ENCODE assay signal across 25 cellular contexts in the genomic region with DNA sequence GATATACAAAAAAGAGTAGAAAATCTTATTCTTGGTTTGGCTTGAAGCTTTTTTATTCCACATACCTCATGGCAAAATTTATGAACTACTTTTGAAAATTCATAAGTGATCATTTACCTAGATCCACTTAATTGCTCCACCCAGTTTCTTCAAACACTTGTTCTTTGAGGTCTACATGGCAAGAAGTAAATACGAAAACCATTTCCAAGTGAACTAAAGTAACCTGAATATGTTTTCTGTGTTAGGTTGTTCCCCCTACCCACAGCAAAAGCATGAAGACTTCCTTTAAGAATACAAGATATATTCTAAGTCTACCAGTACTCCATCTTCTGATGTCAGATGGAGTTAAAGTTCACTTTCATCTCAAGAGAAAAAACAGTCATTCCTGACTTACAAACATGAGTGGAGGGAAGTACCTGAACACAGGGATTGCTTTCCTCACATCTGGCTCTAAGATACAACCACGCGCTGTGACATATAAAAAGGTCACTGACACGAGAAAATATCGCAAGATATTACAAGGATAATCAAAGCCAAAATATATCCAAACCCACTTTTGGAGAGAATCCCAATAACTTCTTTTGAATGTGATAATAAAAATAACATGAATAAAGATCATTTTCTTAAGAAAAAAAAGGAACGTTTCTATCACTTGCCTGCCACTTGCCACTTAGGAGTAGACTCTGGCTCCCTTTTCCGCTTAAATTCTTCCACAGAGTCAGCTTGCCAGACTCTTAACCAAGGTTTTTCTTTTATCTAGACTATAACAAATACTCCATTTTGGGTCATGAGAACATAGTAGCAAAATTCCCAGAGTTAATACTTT.
DNase-seq lines count a peak whose midpoint lies in the region; ATAC-seq and TF ChIP-seq lines count a peak whose summit lies in the region.
"Had no signal": no experiment of that assay in that cellular context is flagged by ENCODE, and none has a peak within 500 bp of the region (broad histone marks: within the 10 kb centered on the region; RNA-seq: fewer than 3 reads in every experiment).

No MANE protein-coding gene starts in this region.

- H3K27ac ChIP-seq in 22Rv1: peak overlapping the region; percentile 99
- peak overlapping the region; percentile 5 to 15 for H3K27ac ChIP-seq in right atrium auricular region
- H3K27ac ChIP-seq in naive thymus-derived CD4-positive, alpha-beta T cell (ENCODE audit: low read depth, low read length): no peak overlapping the region
- H3K27ac ChIP-seq: epithelial cell of prostate had no signal

- H3K4me3 Mint-ChIP-seq in Caco-2 (ENCODE audit: unreplicated experiment): peak overlapping the region; percentile 36
- H3K4me3 Mint-ChIP-seq in naive thymus-derived CD4-positive, alpha-beta T cell: no peak overlapping the region
- H3K4me3 Mint-ChIP-seq: activated CD4-positive, alpha-beta T cell treated with anti-CD3 and anti-CD28 coated beads, Interleukin-2, amount 10 ng/mL, durations not matched to agents 24 days and 14 days; activated T-cell treated with anti-CD3 and anti-CD28 coated beads, Interleukin-2, amount 50 U/mL, for 24 hours; CD4-positive, CD25-positive, alpha-beta regulatory T cell; H9; naive B cell; T-helper 2 cell treated with Interferon-gamma antibody and Interleukin-4, amounts not matched to agents 5 μg/mL and 100 μg/mL, for 36 hours had no signal

- H3K27me3 Mint-ChIP-seq in Caco-2 (ENCODE audit: insufficient read depth, unreplicated experiment): no peaks in the 10 kb centered on the region
- no peaks in the 10 kb centered on the region for H3K27me3 Mint-ChIP-seq in naive thymus-derived CD4-positive, alpha-beta T cell
- H3K27me3 Mint-ChIP-seq: activated CD4-positive, alpha-beta T cell treated with anti-CD3 and anti-CD28 coated beads, Interleukin-2, amount 10 ng/mL, durations not matched to agents 24 days and 14 days; activated T-cell treated with anti-CD3 and anti-CD28 coated beads, Interleukin-2, amount 50 U/mL, for 24 hours; CD4-positive, CD25-positive, alpha-beta regulatory T cell; naive B cell had no signal

- intact Hi-C loops in Caco-2 (cut with micrococcal nuclease; ENCODE audit: unreplicated experiment): no loop called here
- intact Hi-C loops in naive thymus-derived CD4-positive, alpha-beta T cell (cut with micrococcal nuclease): no loop called here

- POLR2A ChIA-PET in Caco-2 (lab: Charles Lee): no interaction called here
- POLR2A ChIA-PET in naive thymus-derived CD4-positive, alpha-beta T cell (lab: Charles Lee): no interaction called here

- H3K36me3 Mint-ChIP-seq in Caco-2 (ENCODE audit: insufficient read depth, unreplicated experiment): peaks cover 23% of the 10 kb centered on the region
- H3K36me3 Mint-ChIP-seq in naive thymus-derived CD4-positive, alpha-beta T cell: peaks cover 0 to 36% (median 15%) of the 10 kb centered on the region in 5 donors

- ATAC-seq in naive thymus-derived CD4-positive, alpha-beta T cell: peak; percentile 29
- ATAC-seq: K562, PC-3 had no signal

- BruUV-seq in Caco-2 (replicated peaks; lab: Mats Ljungman, UMichigan): no TSS peak

- CTCF ChIA-PET in Caco-2 (lab: Charles Lee): no interaction called here
- CTCF ChIA-PET in naive thymus-derived CD4-positive, alpha-beta T cell (lab: Charles Lee): no interaction called here

- H3K4me1 ChIP-seq in Caco-2: peaks cover 55% of the 10 kb centered on the region
- peaks cover 0 to 18% of the 10 kb centered on the region in 2 donors for H3K4me1 ChIP-seq in right atrium auricular region
- H3K4me1 ChIP-seq in naive thymus-derived CD4-positive, alpha-beta T cell (ENCODE audit: control insufficient read depth in 2 of 2, insufficient read depth in 2 of 2, low read length in 2 of 2): no peaks in the 10 kb centered on the region

- H3K27me3 ChIP-seq in Caco-2 (replicated peaks; ENCODE audit: control insufficient read depth, insufficient read depth, low read length): no peaks in the 10 kb centered on the region
- no peaks in the 10 kb centered on the region for H3K27me3 ChIP-seq in right atrium auricular region
- no peaks in the 10 kb centered on the region for H3K27me3 ChIP-seq in naive thymus-derived CD4-positive, alpha-beta T cell (ENCODE audit: control insufficient read depth in 2 of 2, insufficient read depth in 2 of 2, low read length in 2 of 2)
- H3K27me3 ChIP-seq: transverse colon had no signal

- H3K9me3 ChIP-seq in Caco-2 (no peaks in the 10 kb centered on the region), right atrium auricular region (no peaks in the 10 kb centered on the region)
- H3K9me3 ChIP-seq in naive thymus-derived CD4-positive, alpha-beta T cell (ENCODE audit: control insufficient read depth in 2 of 3, low read length in 3 of 3): no peaks in the 10 kb centered on the region
- H3K9me3 ChIP-seq: transverse colon had no signal

- H3K36me3 ChIP-seq in Caco-2 (ENCODE audit: control insufficient read depth, insufficient read depth, low read length): no peaks in the 10 kb centered on the region
- H3K36me3 ChIP-seq in right atrium auricular region: no peaks in the 10 kb centered on the region
- no peaks in the 10 kb centered on the region for H3K36me3 ChIP-seq in naive thymus-derived CD4-positive, alpha-beta T cell (ENCODE audit: control insufficient read depth in 2 of 3, insufficient read depth in 3 of 3, low read length in 3 of 3)
- H3K36me3 ChIP-seq: transverse colon had no signal

- peak overlapping the region; percentile 85 for H3K27ac Mint-ChIP-seq in Caco-2 (ENCODE audit: unreplicated experiment)
- peak overlapping the region in 1 of 9 donors; percentile 22 for H3K27ac Mint-ChIP-seq in naive thymus-derived CD4-positive, alpha-beta T cell
- H3K27ac Mint-ChIP-seq: activated CD4-positive, alpha-beta T cell treated with anti-CD3 and anti-CD28 coated beads, Interleukin-2, amount 10 ng/mL, durations not matched to agents 24 days and 14 days; activated T-cell treated with anti-CD3 and anti-CD28 coated beads, Interleukin-2, amount 50 U/mL, for 24 hours; H9; T-helper 2 cell treated with Interferon-gamma antibody and Interleukin-4, amounts not matched to agents 5 μg/mL and 100 μg/mL, for 36 hours had no signal

- TF ChIP-seq CTCF in 22Rv1 (IDR thresholded peaks at IDR 0.05) (no peak), Caco-2 (IDR thresholded peaks at IDR 0.05; ENCODE audit: insufficient read depth in 1 of 2, low read depth in 1 of 2, low read length in 1 of 2, severe bottlenecking in 1 of 2, unreplicated experiment in 1 of 2) (no peak), right atrium auricular region (IDR thresholded peaks at IDR 0.05) (no peak)

- H3K9me3 Mint-ChIP-seq in Caco-2 (ENCODE audit: unreplicated experiment): no peaks in the 10 kb centered on the region
- H3K9me3 Mint-ChIP-seq in naive thymus-derived CD4-positive, alpha-beta T cell: no peaks in the 10 kb centered on the region
- H3K9me3 Mint-ChIP-seq: activated CD4-positive, alpha-beta T cell treated with anti-CD3 and anti-CD28 coated beads, Interleukin-2, amount 10 ng/mL, durations not matched to agents 24 days and 14 days; activated T-cell treated with anti-CD3 and anti-CD28 coated beads, Interleukin-2, amount 50 U/mL, for 24 hours; H9; naive B cell; T-helper 2 cell treated with Interferon-gamma antibody and Interleukin-4, amounts not matched to agents 5 μg/mL and 100 μg/mL, for 36 hours had no signal

- DNase-seq in Caco-2 (no peak), right atrium auricular region (ENCODE audit: low spot score) (no peak), AML-193 (lab: John Stamatoyannopoulos, UW) (no peak), NCI-H2196 treated with DMSO at 0.1 percent for 48 hours (lab: John Stamatoyannopoulos, UW; ENCODE audit: unreplicated experiment) (no peak), NCI-H146 treated with DMSO at 0.1 percent for 48 hours (lab: John Stamatoyannopoulos, UW; ENCODE audit: unreplicated experiment) (no peak)
- DNase-seq in naive thymus-derived CD4-positive, alpha-beta T cell: peak in 3 of 9 donors; percentile 1 to 16 (median 15)
- DNase-seq: activated CD4-positive, alpha-beta T cell treated with anti-CD3 and anti-CD28 coated beads, Interleukin-2, amount 10 ng/mL, durations not matched to agents 24 days and 14 days; activated T-cell treated with anti-CD3 and anti-CD28 coated beads, Interleukin-2, amount 50 U/mL, for 24 hours; CD4-positive, CD25-positive, alpha-beta regulatory T cell; H9; head of caudate nucleus; naive B cell; NCI-H1105; NCI-H1930; NCI-H526; NK-92 treated with Interleukin-12 subunit alpha and Interleukin-12 subunit beta, amount 100 ng/mL, for 24 hours; nucleus accumbens; PC-3; stimulated activated CD4-positive, alpha-beta T cell treated with anti-CD3 and anti-CD28 coated beads, Interleukin-1b, Interleukin-23, amount 100 ng/mL, for 48 hours; stimulated activated CD8-positive, alpha-beta memory T cell treated with anti-CD3 and anti-CD28 coated beads, Interleukin-4, amount 100 ng/mL, for 48 hours; transverse colon had no signal

- peaks cover 39% of the 10 kb centered on the region for H3K4me1 Mint-ChIP-seq in Caco-2 (ENCODE audit: low read depth, unreplicated experiment)
- peaks cover 11 to 89% (median 58%) of the 10 kb centered on the region in 7 donors for H3K4me1 Mint-ChIP-seq in naive thymus-derived CD4-positive, alpha-beta T cell
- H3K4me1 Mint-ChIP-seq: naive B cell had no signal

- H3K4me3 ChIP-seq in Caco-2 (ENCODE audit: low read depth, low read length) (no peak overlapping the region), right atrium auricular region (no peak overlapping the region)
- H3K4me3 ChIP-seq in naive thymus-derived CD4-positive, alpha-beta T cell (ENCODE audit: low read length): no peak overlapping the region
- H3K4me3 ChIP-seq: K562, transverse colon had no signal
